Comparison of ENCODE assay signal across 12 cellular contexts in the genomic region with DNA sequence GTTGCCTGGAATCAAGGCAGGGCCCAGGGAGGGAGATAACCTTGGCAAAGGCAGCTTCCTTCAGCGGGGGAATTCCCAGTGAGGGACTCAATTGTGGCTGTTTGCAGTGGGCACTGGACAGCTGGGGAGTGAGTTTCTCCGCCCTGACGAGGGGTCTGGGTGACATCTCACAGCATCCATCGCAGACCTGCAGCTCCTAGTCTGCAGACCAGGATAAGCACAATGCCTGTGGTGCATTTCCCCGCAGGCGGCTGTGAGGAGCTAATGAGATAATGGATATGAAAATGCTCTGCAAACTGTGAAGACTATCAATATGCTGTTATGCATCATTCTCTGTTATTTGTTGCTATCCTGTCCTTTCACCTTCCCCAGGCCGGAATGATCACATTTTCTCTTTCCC. TPM values are rescaled to one million over a fixed set of nuclear protein-coding genes. Genes with fewer than 3 reads are reported as not detected.
DNase-seq lines count a peak whose midpoint lies in the region; ATAC-seq and TF ChIP-seq lines count a peak whose summit lies in the region.
"Had no signal": no experiment of that assay in that cellular context is flagged by ENCODE, and none has a peak within 500 bp of the region (broad histone marks: within the 10 kb centered on the region; RNA-seq: fewer than 3 reads in every experiment).

No MANE protein-coding gene starts in this region.

- H3K9me3 Mint-ChIP-seq in stimulated activated naive CD8-positive, alpha-beta T cell treated with anti-CD3 and anti-CD28 coated beads, Interleukin-15, amount 100 ng/mL, for 72 hours = peaks cover 10 to 15% of the 10 kb centered on the region in 2 donors

- WGBS in esophagus squamous epithelium, 2 donors = 93 to 95% methylated on average over 4 to 6 of the region's 7 CpGs

- no peak for TF ChIP-seq POLR2A in esophagus squamous epithelium (IDR thresholded peaks at IDR 0.05)

- H3K4me3 Mint-ChIP-seq in stimulated activated naive CD8-positive, alpha-beta T cell treated with anti-CD3 and anti-CD28 coated beads, Interleukin-15, amount 100 ng/mL, for 72 hours = peak overlapping the region; percentile 58 to 68

- in situ Hi-C loops in ACHN (cut with HindIII; ENCODE audit: low pct_ligation_motif_present, low pct_unique_long_range_greater_than_20kb, low sequenced_read_pairs) = no loop called here

- TF ChIP-seq CTCF in esophagus squamous epithelium (IDR thresholded peaks at IDR 0.05) = no peak

- no peaks in the 10 kb centered on the region for H3K9me3 ChIP-seq in HUES48 (ENCODE audit: control insufficient read depth, insufficient read depth, low read length)
- 0 out of 2 replicates have a peak, but pooled peaks cover 2% of the 10 kb centered on the region for H3K9me3 ChIP-seq in SK-N-MC (ENCODE audit: low read depth, low read length)
- H3K9me3 ChIP-seq in esophagus squamous epithelium = no peaks in the 10 kb centered on the region

- H3K4me1 ChIP-seq in HUES48 (ENCODE audit: control insufficient read depth, insufficient read depth, low read length) = peaks cover 38% of the 10 kb centered on the region
- peaks cover 7 to 35% (median 13%) of the 10 kb centered on the region in 3 donors for H3K4me1 ChIP-seq in esophagus squamous epithelium

- H3K27me3 Mint-ChIP-seq in stimulated activated naive CD8-positive, alpha-beta T cell treated with anti-CD3 and anti-CD28 coated beads, Interleukin-15, amount 100 ng/mL, for 72 hours = peaks cover 25% of the 10 kb centered on the region

- H3K27me3 ChIP-seq in HUES48 (ENCODE audit: control insufficient read depth, insufficient read depth, low read length) = no peaks in the 10 kb centered on the region; the same call in 1 of the 2 replicates
- no peaks in the 10 kb centered on the region for H3K27me3 ChIP-seq in esophagus squamous epithelium

- intact Hi-C loops in esophagus squamous epithelium (cut with DNase I) = no loop called here

- DNase-seq in SK-N-MC (ENCODE audit: low read depth, low spot score) (no peak), esophagus squamous epithelium (lab: John Stamatoyannopoulos, UW) (no peak), NCI-H345 treated with DMSO at 0.1 percent for 48 hours (lab: John Stamatoyannopoulos, UW; ENCODE audit: unreplicated experiment) (no peak), ACHN (no peak)
- DNase-seq in stimulated activated naive CD8-positive, alpha-beta T cell treated with anti-CD3 and anti-CD28 coated beads, Interleukin-15, amount 100 ng/mL, for 72 hours = no peak
- DNase-seq: activated CD4-positive, CD25-positive, alpha-beta regulatory T cell; central memory CD4-positive, alpha-beta T cell; NCI-H1436 treated with DMSO at 0.1 percent for 48 hours; NCI-H774; nucleus accumbens had no signal

- ATAC-seq in stimulated activated naive CD8-positive, alpha-beta T cell treated with anti-CD3 and anti-CD28 coated beads, Interleukin-15, amount 100 ng/mL, for 72 hours = no peak
- ATAC-seq in GM18520 (IDR thresholded peaks at IDR 0.05; ENCODE audit: unreplicated experiment) = no peak

- H3K36me3 ChIP-seq in HUES48 (ENCODE audit: control insufficient read depth, insufficient read depth, low read length) = no peaks in the 10 kb centered on the region
- no peaks in the 10 kb centered on the region for H3K36me3 ChIP-seq in SK-N-MC (ENCODE audit: insufficient read depth, low read length)
- no peaks in the 10 kb centered on the region for H3K36me3 ChIP-seq in esophagus squamous epithelium

- peak overlapping the region; percentile 98 for H3K27ac ChIP-seq in HUES48 (ENCODE audit: low read depth, low read length)
- H3K27ac ChIP-seq in SK-N-MC = peak overlapping the region; percentile 99
- peak overlapping the region in 3 of 4 donors; percentile 67 to 70 (median 69) for H3K27ac ChIP-seq in esophagus squamous epithelium

- peak overlapping the region in 1 of 2 donors; percentile 48 for H3K27ac Mint-ChIP-seq in stimulated activated naive CD8-positive, alpha-beta T cell treated with anti-CD3 and anti-CD28 coated beads, Interleukin-15, amount 100 ng/mL, for 72 hours

- H3K9ac ChIP-seq in HUES48 (ENCODE audit: low read depth, low read length) (no peak overlapping the region), SK-N-MC (ENCODE audit: insufficient read length) (no peak overlapping the region)

- peaks cover 47% of the 10 kb centered on the region for H3K4me1 Mint-ChIP-seq in stimulated activated naive CD8-positive, alpha-beta T cell treated with anti-CD3 and anti-CD28 coated beads, Interleukin-15, amount 100 ng/mL, for 72 hours

- H3K4me3 ChIP-seq in HUES48 (ENCODE audit: low read depth, low read length) (no peak overlapping the region), SK-N-MC (peak overlapping the region; percentile 71), esophagus squamous epithelium (no peak overlapping the region)

RNA-seq across cellular contexts. Expression of gene CYP1B1, which starts 30.0 kb away (rescaled TPM):
- 10 to 100 TPM in 2 of 4 donors, 1 to 10 TPM in 2; 1.0 to 20.6 (median 12.8) TPM for total RNA-seq in esophagus squamous epithelium
